In the genomic region with DNA sequence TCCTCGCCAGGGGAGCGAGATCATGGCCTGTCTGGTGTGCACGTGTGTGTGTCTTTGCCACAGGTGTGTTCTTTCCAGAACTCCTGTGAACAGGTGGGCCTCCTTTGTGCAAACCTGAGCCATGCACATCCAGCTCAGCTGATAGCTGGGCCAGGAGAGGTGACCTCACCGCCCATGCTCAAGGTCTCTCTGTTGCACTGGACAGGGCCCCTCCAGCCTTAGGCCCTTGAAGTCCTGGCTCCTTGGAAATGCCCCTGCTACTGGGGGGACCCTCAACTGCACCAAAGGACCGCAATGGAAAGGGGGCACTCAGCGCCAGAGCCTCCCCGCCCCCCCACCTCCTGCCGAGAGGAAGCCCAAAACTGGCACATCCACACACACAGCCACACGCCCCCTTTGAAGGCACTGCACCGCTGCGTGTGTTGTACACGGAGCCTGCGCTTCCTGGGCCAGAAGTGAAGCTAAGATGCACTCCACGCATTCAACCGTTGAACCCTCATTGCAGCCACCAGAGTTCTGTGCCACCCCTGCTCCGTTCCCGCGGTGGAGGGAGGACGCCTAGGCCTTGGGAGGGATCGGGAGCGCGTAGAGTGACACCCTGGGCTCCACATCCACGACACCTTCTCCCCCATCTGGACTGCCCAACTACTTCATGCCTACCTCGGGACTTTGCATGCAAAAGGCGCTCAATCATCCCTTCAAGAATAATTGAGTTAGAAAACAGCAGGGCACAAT, we compare ENCODE assay signal across 1 cellular context.
TF ChIP-seq lines count a peak whose summit lies in the region.

No MANE protein-coding gene starts in this region.

TF ChIP-seq in A549, 52 proteins besides CTCF, POLR2A, EP300 and RAD21:
- TF ChIP-seq SREBF2 (IDR thresholded peaks at IDR 0.05) (no peak), KDM5A (IDR thresholded peaks at IDR 0.05) (no peak), PHF8 (IDR thresholded peaks at IDR 0.05; ENCODE audit: borderline replicate concordance, low read depth) (no peak), NFE2L2 (conservative IDR thresholded peaks at IDR 0.05; ENCODE audit: low read length) (no peak), MYC (IDR thresholded peaks at IDR 0.05; ENCODE audit: borderline replicate concordance, low read length) (no peak), CHD4 (IDR thresholded peaks at IDR 0.05; ENCODE audit: borderline replicate concordance) (no peak), MAZ (IDR thresholded peaks at IDR 0.05; ENCODE audit: borderline replicate concordance, low read depth, low read length) (no peak), POLR2AphosphoS2 (conservative IDR thresholded peaks at IDR 0.05; ENCODE audit: low read length) (no peak), FOXS1 (CRISPR knock-in tag; IDR thresholded peaks at IDR 0.05) (no peak), HOXA7 (CRISPR knock-in tag; IDR thresholded peaks at IDR 0.05) (no peak)
- TF ChIP-seq, protein P1, sequence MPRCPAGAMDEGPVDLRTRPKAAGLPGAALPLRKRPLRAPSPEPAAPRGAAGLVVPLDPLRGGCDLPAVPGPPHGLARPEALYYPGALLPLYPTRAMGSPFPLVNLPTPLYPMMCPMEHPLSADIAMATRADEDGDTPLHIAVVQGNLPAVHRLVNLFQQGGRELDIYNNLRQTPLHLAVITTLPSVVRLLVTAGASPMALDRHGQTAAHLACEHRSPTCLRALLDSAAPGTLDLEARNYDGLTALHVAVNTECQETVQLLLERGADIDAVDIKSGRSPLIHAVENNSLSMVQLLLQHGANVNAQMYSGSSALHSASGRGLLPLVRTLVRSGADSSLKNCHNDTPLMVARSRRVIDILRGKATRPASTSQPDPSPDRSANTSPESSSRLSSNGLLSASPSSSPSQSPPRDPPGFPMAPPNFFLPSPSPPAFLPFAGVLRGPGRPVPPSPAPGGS (IDR thresholded peaks at IDR 0.05) = no peak
- TF ChIP-seq, protein P2, sequence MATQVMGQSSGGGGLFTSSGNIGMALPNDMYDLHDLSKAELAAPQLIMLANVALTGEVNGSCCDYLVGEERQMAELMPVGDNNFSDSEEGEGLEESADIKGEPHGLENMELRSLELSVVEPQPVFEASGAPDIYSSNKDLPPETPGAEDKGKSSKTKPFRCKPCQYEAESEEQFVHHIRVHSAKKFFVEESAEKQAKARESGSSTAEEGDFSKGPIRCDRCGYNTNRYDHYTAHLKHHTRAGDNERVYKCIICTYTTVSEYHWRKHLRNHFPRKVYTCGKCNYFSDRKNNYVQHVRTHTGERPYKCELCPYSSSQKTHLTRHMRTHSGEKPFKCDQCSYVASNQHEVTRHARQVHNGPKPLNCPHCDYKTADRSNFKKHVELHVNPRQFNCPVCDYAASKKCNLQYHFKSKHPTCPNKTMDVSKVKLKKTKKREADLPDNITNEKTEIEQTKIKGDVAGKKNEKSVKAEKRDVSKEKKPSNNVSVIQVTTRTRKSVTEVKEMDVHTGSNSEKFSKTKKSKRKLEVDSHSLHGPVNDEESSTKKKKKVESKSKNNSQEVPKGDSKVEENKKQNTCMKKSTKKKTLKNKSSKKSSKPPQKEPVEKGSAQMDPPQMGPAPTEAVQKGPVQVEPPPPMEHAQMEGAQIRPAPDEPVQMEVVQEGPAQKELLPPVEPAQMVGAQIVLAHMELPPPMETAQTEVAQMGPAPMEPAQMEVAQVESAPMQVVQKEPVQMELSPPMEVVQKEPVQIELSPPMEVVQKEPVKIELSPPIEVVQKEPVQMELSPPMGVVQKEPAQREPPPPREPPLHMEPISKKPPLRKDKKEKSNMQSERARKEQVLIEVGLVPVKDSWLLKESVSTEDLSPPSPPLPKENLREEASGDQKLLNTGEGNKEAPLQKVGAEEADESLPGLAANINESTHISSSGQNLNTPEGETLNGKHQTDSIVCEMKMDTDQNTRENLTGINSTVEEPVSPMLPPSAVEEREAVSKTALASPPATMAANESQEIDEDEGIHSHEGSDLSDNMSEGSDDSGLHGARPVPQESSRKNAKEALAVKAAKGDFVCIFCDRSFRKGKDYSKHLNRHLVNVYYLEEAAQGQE (IDR thresholded peaks at IDR 0.05) = no peak
- TF ChIP-seq, protein P3, sequence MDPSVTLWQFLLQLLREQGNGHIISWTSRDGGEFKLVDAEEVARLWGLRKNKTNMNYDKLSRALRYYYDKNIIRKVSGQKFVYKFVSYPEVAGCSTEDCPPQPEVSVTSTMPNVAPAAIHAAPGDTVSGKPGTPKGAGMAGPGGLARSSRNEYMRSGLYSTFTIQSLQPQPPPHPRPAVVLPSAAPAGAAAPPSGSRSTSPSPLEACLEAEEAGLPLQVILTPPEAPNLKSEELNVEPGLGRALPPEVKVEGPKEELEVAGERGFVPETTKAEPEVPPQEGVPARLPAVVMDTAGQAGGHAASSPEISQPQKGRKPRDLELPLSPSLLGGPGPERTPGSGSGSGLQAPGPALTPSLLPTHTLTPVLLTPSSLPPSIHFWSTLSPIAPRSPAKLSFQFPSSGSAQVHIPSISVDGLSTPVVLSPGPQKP (IDR thresholded peaks at IDR 0.05; ENCODE audit: low read depth, low read length) = no peak
